11 cellular contexts compared by ENCODE assay signal in genomic region chr2:27773959-27774358, GRCh38. TPM values are rescaled to one million over a fixed set of nuclear protein-coding genes. Genes with fewer than 3 reads are reported as not detected.
DNase-seq lines count a peak whose midpoint lies in the region; ATAC-seq and TF ChIP-seq lines count a peak whose summit lies in the region.
"Had no signal": no experiment of that assay in that cellular context is flagged by ENCODE, and none has a peak within 500 bp of the region (broad histone marks: within the 10 kb centered on the region; RNA-seq: fewer than 3 reads in every experiment).

No MANE protein-coding gene starts in this region.

- peak overlapping the region; percentile 89 to 99 for H3K4me3 Mint-ChIP-seq in CD14-positive monocyte
- peak overlapping the region; percentile 98 for H3K4me3 Mint-ChIP-seq in nephron progenitor cell

- CTCF ChIA-PET in IMR-90 (lab: Yijun Ruan, JAX) = interaction anchor here (0.7 kb wide), 1 partner anchor 21 kb away, joined by 3 read pairs; no protein-coding TSS in a partner anchor
- CTCF ChIA-PET in mammary epithelial cell (lab: Charles Lee; ENCODE audit: low non-redundant PET) = no interaction called here

- no peaks in the 10 kb centered on the region for H3K9me3 ChIP-seq in IMR-90 (ENCODE audit: control insufficient read depth, insufficient read depth, low read length)
- no peaks in the 10 kb centered on the region for H3K9me3 ChIP-seq in mammary epithelial cell (replicated peaks; ENCODE audit: insufficient read depth, low read length)

- no peak overlapping the region for H2AK5ac ChIP-seq in IMR-90 (ENCODE audit: low read depth, low read length)

- H3K23ac ChIP-seq in IMR-90 (ENCODE audit: low read depth, low read length) = peak overlapping the region; percentile 14; the same call in 1 of the 2 replicates

- H3K4me1 ChIP-seq in IMR-90 (ENCODE audit: control insufficient read depth, insufficient read depth, low read length) (peaks cover 12% of the 10 kb centered on the region), mammary epithelial cell (ENCODE audit: insufficient read depth, low read length) (peaks cover 28% of the 10 kb centered on the region)

- no peak for ATAC-seq in IMR-90 (ENCODE audit: low read depth)
- ATAC-seq in HG02973 (IDR thresholded peaks at IDR 0.05; ENCODE audit: unreplicated experiment) = no peak

- no peak overlapping the region for H3K56ac ChIP-seq in IMR-90 (ENCODE audit: extremely low read depth, insufficient read depth, low read length)

- intact Hi-C loops in CD14-positive monocyte (cut with micrococcal nuclease) = loop anchor here in 1 of 2 donors (10.0 kb wide), 1 partner anchor 51 kb away; no protein-coding TSS in a partner anchor
- intact Hi-C loops in IMR-90 (cut with micrococcal nuclease) = loop anchor here (2.0 to 10.0 kb wide), 2 partner anchors 25 to 181 kb away; no protein-coding TSS in a partner anchor
- intact Hi-C loops in mammary epithelial cell (cut with micrococcal nuclease) = loop anchor here (2.0 kb wide), 1 partner anchor 25 kb away; no protein-coding TSS in a partner anchor

- no peak overlapping the region for H3K9ac ChIP-seq in IMR-90 (ENCODE audit: low read depth, low read length)
- H3K9ac ChIP-seq in mammary epithelial cell (ENCODE audit: insufficient read depth, low read length) = no peak overlapping the region

- H3K9me3 Mint-ChIP-seq in CD14-positive monocyte (peaks cover 0 to 2% (median 0%) of the 10 kb centered on the region in 7 donors), nephron progenitor cell (no peaks in the 10 kb centered on the region)

- H2BK5ac ChIP-seq in IMR-90 (ENCODE audit: low read depth, low read length, poor library complexity, severe bottlenecking) = no peak overlapping the region

- no peak overlapping the region for H3K27ac ChIP-seq in IMR-90 (ENCODE audit: insufficient read depth, low read length)
- H3K27ac ChIP-seq in mammary epithelial cell (ENCODE audit: insufficient read depth, low read depth, low read length) = peak overlapping the region; percentile 78

- H3K27me3 Mint-ChIP-seq in CD14-positive monocyte (ENCODE audit: low read depth in 3 of 3) (peaks cover 0 to 3% (median 0%) of the 10 kb centered on the region in 3 donors), nephron progenitor cell (ENCODE audit: low read depth, poor library complexity) (peaks cover 5% of the 10 kb centered on the region)

- H3K4me3 ChIP-seq in IMR-90 (ENCODE audit: insufficient read depth, low read depth, low read length) = no peak overlapping the region
- H3K4me3 ChIP-seq in mammary epithelial cell (replicated peaks in 1 of 3; ENCODE audit: insufficient read depth in 1 of 3, low read depth in 2 of 3, low read length in 3 of 3) = peak overlapping the region in 2 of 3 experiments; percentile 91 to 93

- no peak for TF ChIP-seq POLR2A in IMR-90 (IDR thresholded peaks at IDR 0.05; ENCODE audit: low read depth, low read length)

- no TSS peak for BruUV-seq in IMR-90 (replicated peaks; lab: Mats Ljungman, UMichigan)
- BruUV-seq in mammary epithelial cell (replicated peaks; lab: Mats Ljungman, UMichigan) = no TSS peak

- no peak overlapping the region for H2BK120ac ChIP-seq in IMR-90 (ENCODE audit: low read depth, low read length)

- H3K27me3 ChIP-seq in IMR-90 (ENCODE audit: control insufficient read depth, insufficient read depth, low read length) = no peaks in the 10 kb centered on the region
- no peaks in the 10 kb centered on the region for H3K27me3 ChIP-seq in mammary epithelial cell (ENCODE audit: insufficient read depth, low read length)

- no peak overlapping the region for H3K18ac ChIP-seq in IMR-90 (ENCODE audit: low read depth, low read length)

- TF ChIP-seq CTCF in CD14-positive monocyte (IDR thresholded peaks at IDR 0.05) = no peak
- TF ChIP-seq CTCF in IMR-90 (conservative IDR thresholded peaks at IDR 0.05; ENCODE audit: low read depth, low read length) = no peak
- TF ChIP-seq CTCF in mammary epithelial cell (conservative IDR thresholded peaks at IDR 0.05 in 1 of 2, IDR thresholded peaks at IDR 0.05 in 1 of 2; ENCODE audit: extremely low read depth in 1 of 2, insufficient read depth in 1 of 2, low read depth in 1 of 2, low read length in 2 of 2) = no peak
- no peak for TF ChIP-seq CTCF in nephron progenitor cell (IDR thresholded peaks at IDR 0.05)

- no peak overlapping the region for H3K14ac ChIP-seq in IMR-90 (replicated peaks; ENCODE audit: low read depth, low read length)

- H3K27ac Mint-ChIP-seq in CD14-positive monocyte (peak overlapping the region; percentile 67 to 98 (median 82)), nephron progenitor cell (peak overlapping the region; percentile 72)

- dilution Hi-C loops in IMR-90 (cut with HindIII; ENCODE audit: low sequenced_read_pairs, unreplicated experiment) = no loop called here
- dilution Hi-C loops in mammary epithelial cell (cut with HindIII; ENCODE audit: low sequenced_read_pairs) = loop anchor here (5.0 kb wide), 1 partner anchor 52 kb away; no protein-coding TSS in a partner anchor

- H3K4me1 Mint-ChIP-seq in CD14-positive monocyte = peaks cover 62% of the 10 kb centered on the region
- H3K4me1 Mint-ChIP-seq in nephron progenitor cell = peaks cover 30% of the 10 kb centered on the region

- no peak overlapping the region for H4K91ac ChIP-seq in IMR-90 (ENCODE audit: insufficient read depth, low read depth, low read length)

- no peak for TF ChIP-seq RAD21 in IMR-90 (IDR thresholded peaks at IDR 0.05; ENCODE audit: low read length)

- POLR2A ChIA-PET in IMR-90 (lab: Charles Lee; ENCODE audit: unreplicated experiment) = interaction anchor here (0.6 kb wide), 1 partner anchor 8 kb away, joined by 3 read pairs; no protein-coding TSS in a partner anchor

- in situ Hi-C loops in IMR-90 (cut with MboI; ENCODE audit: low sequenced_read_pairs) = no loop called here
- in situ Hi-C loops in mammary epithelial cell (cut with MboI; ENCODE audit: low sequenced_read_pairs in 2 of 2) = loop anchor here in 1 of 2 donors (25.0 kb wide), 1 partner anchor 613 kb away; the partner anchor contains the start of gene FOSL2

- H3K79me1 ChIP-seq in IMR-90 (ENCODE audit: low read depth in 1 of 2, low read length in 2 of 2) = peaks cover 7 to 65% of the 10 kb centered on the region in 2 experiments

- no peak overlapping the region for H2AK9ac ChIP-seq in IMR-90 (replicated peaks; ENCODE audit: low read depth, low read length, poor library complexity)

- H3K36me3 ChIP-seq in IMR-90 (ENCODE audit: control insufficient read depth, insufficient read depth, low read length) (peaks cover 10% of the 10 kb centered on the region), mammary epithelial cell (ENCODE audit: insufficient read depth, low read length) (peaks cover 9% of the 10 kb centered on the region)

- H2AFZ ChIP-seq in IMR-90 (replicated peaks; ENCODE audit: low read length, poor library complexity) (no peak overlapping the region), mammary epithelial cell (ENCODE audit: low read depth, low read length) (no peak overlapping the region)

- H4K8ac ChIP-seq in IMR-90 (ENCODE audit: low read depth in 2 of 2, low read length in 2 of 2) = peak overlapping the region in 1 of 2 experiments; percentile 12; a peak in 1 of 4 replicates

- H3K4ac ChIP-seq in IMR-90 (ENCODE audit: low read depth, low read length) = no peak overlapping the region

- H3K36me3 Mint-ChIP-seq in CD14-positive monocyte (peaks cover 28 to 43% of the 10 kb centered on the region in 2 donors), nephron progenitor cell (ENCODE audit: low read depth) (peaks cover 29% of the 10 kb centered on the region)

- H3K4me2 ChIP-seq in IMR-90 (ENCODE audit: low read depth, low read length) (peak overlapping the region; percentile 90), mammary epithelial cell (ENCODE audit: insufficient read depth, low read depth, low read length) (peak overlapping the region; percentile 97)

- no peak overlapping the region for H2BK20ac ChIP-seq in IMR-90 (ENCODE audit: low read depth, low read length)

- H3K79me2 ChIP-seq in mammary epithelial cell (ENCODE audit: insufficient read depth, low read length) = peaks cover 73% of the 10 kb centered on the region

- WGBS in IMR-90 (ENCODE audit: extremely low coverage in 2 of 2, insufficient read length in 1 of 2), 2 experiments = no CpG with 5 or more reads among the region's 5 CpGs
- 95% methylated on average over 5 of the region's 5 CpGs for WGBS in mammary epithelial cell (ENCODE audit: low coverage, missing lambda C conversion rate)

- H4K20me1 ChIP-seq in IMR-90 (ENCODE audit: insufficient read depth, low read length) (no peaks in the 10 kb centered on the region), mammary epithelial cell (ENCODE audit: insufficient read depth, low read length) (no peaks in the 10 kb centered on the region)

- H2BK15ac ChIP-seq in IMR-90 (ENCODE audit: low read depth, low read length) = no peak overlapping the region

- no peak for DNase-seq in CD14-positive monocyte (ENCODE audit: low spot score)
- DNase-seq in IMR-90 = no peak
- no peak for DNase-seq in mammary epithelial cell
- DNase-seq in nephron progenitor cell = no peak
- DNase-seq in 8988T = no peak
- DNase-seq in CD1c-positive myeloid dendritic cell (ENCODE audit: extremely low spot score) = no peak
- DNase-seq in anterior cingulate cortex (lab: John Stamatoyannopoulos, UW) = no peak
- DNase-seq: activated CD4-positive, CD25-positive, alpha-beta regulatory T cell; NCI-H1092; stimulated activated CD4-positive, alpha-beta T cell treated with anti-CD3 and anti-CD28 coated beads, Interleukin-1b, Interleukin-23, amount 100 ng/mL, for 48 hours had no signal

- H3K9me1 ChIP-seq in IMR-90 (ENCODE audit: insufficient read depth, low read length) = peaks cover 4% of the 10 kb centered on the region

- peak overlapping the region; percentile 44; the same call in 1 of the 2 replicates for H4K5ac ChIP-seq in IMR-90 (ENCODE audit: low read depth, low read length)

TF ChIP-seq in IMR-90, 13 proteins besides CTCF, POLR2A, EP300 and RAD21 (continues in another document):
- TF ChIP-seq MAFK (IDR thresholded peaks at IDR 0.05; ENCODE audit: low read depth, low read length) = no peak
- TF ChIP-seq MXI1 (IDR thresholded peaks at IDR 0.05; ENCODE audit: borderline replicate concordance, low read depth, low read length) = no peak
- no peak for TF ChIP-seq RCOR1 (IDR thresholded peaks at IDR 0.05; ENCODE audit: insufficient replicate concordance, low read length)
- TF ChIP-seq USF2 (IDR thresholded peaks at IDR 0.05; ENCODE audit: low read depth, low read length) = no peak

RNA-seq across cellular contexts. Expression of gene MRPL33, which starts 2.4 kb away (rescaled TPM):
- polyA plus RNA-seq in CD14-positive monocyte = 100 to 1,000 TPM; 331 to 341 TPM
- 13.3 and 48.6 TPM in 2 replicates for total RNA-seq in IMR-90 (2012; rRNA removed)
- polyA plus RNA-seq in IMR-90 (2012; rRNA removed) = 88.0 and 101 TPM in 2 replicates
- 10.5 and 17.0 TPM in 2 replicates for polyA plus RNA-seq in IMR-90 (2012; cell fraction: cytosol; rRNA removed)
- polyA plus RNA-seq in IMR-90 (2012; cell fraction: nucleus; rRNA removed; ENCODE audit: low replicate concordance) = 2.6 and 31.4 TPM in 2 replicates
- 10 to 100 TPM; 40.2 to 83.6 TPM for total RNA-seq in mammary epithelial cell
- polyA plus RNA-seq in mammary epithelial cell = 61.7 TPM
- 1.9 TPM for polyA minus RNA-seq in mammary epithelial cell
